In the genomic region with DNA sequence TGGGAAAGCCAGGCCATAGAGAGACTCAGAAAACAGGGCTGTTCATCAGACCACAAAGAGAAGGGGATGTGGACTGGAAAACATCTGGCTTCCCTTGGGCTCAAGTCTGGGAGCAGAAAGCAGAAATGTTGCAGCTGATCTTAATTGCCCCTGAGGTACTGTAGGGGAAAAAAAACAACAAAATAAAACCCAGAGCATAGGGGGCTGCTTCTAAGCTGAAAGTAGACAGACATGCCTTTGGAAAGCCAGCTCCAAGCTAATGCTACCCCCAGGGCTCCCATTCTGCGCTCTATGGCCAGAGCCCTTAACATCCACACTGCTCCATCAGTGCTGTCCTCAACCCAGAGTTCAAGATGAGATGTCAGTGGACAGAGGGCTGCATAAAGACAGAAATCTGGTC, we compare ENCODE assay signal across 12 cellular contexts. TPM values are rescaled to one million over a fixed set of nuclear protein-coding genes. Genes with fewer than 3 reads are reported as not detected.
DNase-seq lines count a peak whose midpoint lies in the region; ATAC-seq and TF ChIP-seq lines count a peak whose summit lies in the region.
"Had no signal": no experiment of that assay in that cellular context is flagged by ENCODE, and none has a peak within 500 bp of the region (broad histone marks: within the 10 kb centered on the region; RNA-seq: fewer than 3 reads in every experiment).

No MANE protein-coding gene starts in this region.

- H3K27me3 ChIP-seq in breast epithelium (no peaks in the 10 kb centered on the region), muscle layer of colon (ENCODE audit: control insufficient read depth in 1 of 2, insufficient read depth in 2 of 2, low read length in 2 of 2) (no peaks in the 10 kb centered on the region)

- intact Hi-C loops in MCF 10A (cut with micrococcal nuclease), result no loop called here
- intact Hi-C loops in breast epithelium (cut with DNase I; ENCODE audit: low total_unique reads), result loop anchor here (10.0 kb wide), 2 partner anchors 67 to 167 kb away; a partner anchor contains a TSS
- intact Hi-C loops in CD14-positive monocyte (cut with micrococcal nuclease), result no loop called here

- H3K27me3 Mint-ChIP-seq in MCF 10A (ENCODE audit: insufficient read depth, unreplicated experiment) (no peaks in the 10 kb centered on the region), type B pancreatic cell (no peaks in the 10 kb centered on the region), CD14-positive monocyte (ENCODE audit: low read depth in 3 of 3) (peaks cover 54 to 70% (median 57%) of the 10 kb centered on the region in 3 donors)

- H3K9me3 Mint-ChIP-seq in MCF 10A (ENCODE audit: unreplicated experiment), result no peaks in the 10 kb centered on the region
- H3K9me3 Mint-ChIP-seq in type B pancreatic cell, result no peaks in the 10 kb centered on the region
- H3K9me3 Mint-ChIP-seq in CD14-positive monocyte, result peaks cover 0 to 14% (median 0%) of the 10 kb centered on the region in 7 donors
- H3K9me3 Mint-ChIP-seq: activated naive CD4-positive, alpha-beta T cell treated with anti-CD3 and anti-CD28 coated beads for 36 hours had no signal

- H3K27ac Mint-ChIP-seq in MCF 10A (ENCODE audit: low read depth, unreplicated experiment) (peak overlapping the region; percentile 1), type B pancreatic cell (peak overlapping the region; percentile 72), CD14-positive monocyte (no peak overlapping the region)
- H3K27ac Mint-ChIP-seq: activated naive CD4-positive, alpha-beta T cell treated with anti-CD3 and anti-CD28 coated beads for 36 hours had no signal

- CTCF ChIA-PET in MCF 10A (lab: Yijun Ruan, JAX), result interaction anchor here (0.6 to 4.2 kb wide), 4 partner anchors 10 to 452 kb away, joined by 3 to 24 read pairs (median 13); a partner anchor contains a TSS

- H3K9me3 ChIP-seq in breast epithelium (no peaks in the 10 kb centered on the region), muscle layer of colon (ENCODE audit: low read length) (no peaks in the 10 kb centered on the region)

- H3K4me3 ChIP-seq in breast epithelium (no peak overlapping the region), coronary artery (no peak overlapping the region), muscle layer of colon (ENCODE audit: low read depth in 1 of 2, low read length in 2 of 2) (peak overlapping the region in 1 of 2 donors; percentile 64)

- POLR2A ChIA-PET in MCF 10A (lab: Yijun Ruan, JAX), result interaction anchor here (0.6 to 6.4 kb wide), 8 partner anchors 11 to 85 kb away, joined by 3 to 199 read pairs (median 7); a partner anchor contains a TSS

- BruUV-seq in MCF 10A (replicated peaks; lab: Mats Ljungman, UMichigan), result no TSS peak

- H3K4me1 ChIP-seq in breast epithelium, result peaks cover 4 to 10% of the 10 kb centered on the region in 2 donors
- peaks cover 35% of the 10 kb centered on the region for H3K4me1 ChIP-seq in muscle layer of colon (ENCODE audit: insufficient read depth, low read length)

- TF ChIP-seq CTCF in MCF 10A (IDR thresholded peaks at IDR 0.05; ENCODE audit: unreplicated experiment), result no peak
- no peak for TF ChIP-seq CTCF in breast epithelium (IDR thresholded peaks at IDR 0.05)
- no peak for TF ChIP-seq CTCF in coronary artery (IDR thresholded peaks at IDR 0.05)
- TF ChIP-seq CTCF in type B pancreatic cell (conservative IDR thresholded peaks at IDR 0.05), result no peak
- TF ChIP-seq CTCF in CD14-positive monocyte (IDR thresholded peaks at IDR 0.05), result no peak

- H3K4me3 Mint-ChIP-seq in MCF 10A (ENCODE audit: unreplicated experiment) (no peak overlapping the region), type B pancreatic cell (peak overlapping the region; percentile 86), CD14-positive monocyte (peak overlapping the region in 1 of 2 donors; percentile 67)
- H3K4me3 Mint-ChIP-seq: activated naive CD4-positive, alpha-beta T cell treated with anti-CD3 and anti-CD28 coated beads for 36 hours had no signal

- H3K4me1 Mint-ChIP-seq in MCF 10A (ENCODE audit: insufficient read depth, unreplicated experiment), result peaks cover 12% of the 10 kb centered on the region
- H3K4me1 Mint-ChIP-seq in type B pancreatic cell (ENCODE audit: unreplicated experiment), result peaks cover 25% of the 10 kb centered on the region
- H3K4me1 Mint-ChIP-seq in CD14-positive monocyte, result peaks cover 14% of the 10 kb centered on the region

- TF ChIP-seq POLR2A in breast epithelium (IDR thresholded peaks at IDR 0.05), result no peak

- no peak for ATAC-seq in HG02759 (IDR thresholded peaks at IDR 0.05; ENCODE audit: unreplicated experiment)

- H3K27ac ChIP-seq in breast epithelium, result peak overlapping the region in 1 of 2 donors; percentile 89
- H3K27ac ChIP-seq in coronary artery, result peak overlapping the region; percentile 92 to 97
- peak overlapping the region; percentile 93 for H3K27ac ChIP-seq in muscle layer of colon (ENCODE audit: low read depth, low read length)

- DNase-seq in MCF 10A (ENCODE audit: unreplicated experiment) (no peak), breast epithelium (ENCODE audit: low spot score in 2 of 2) (no peak), coronary artery (ENCODE audit: low spot score) (no peak), type B pancreatic cell (ENCODE audit: extremely low spot score, unreplicated experiment) (no peak), CD14-positive monocyte (ENCODE audit: low spot score) (no peak), T1000 (lab: John Stamatoyannopoulos, UW) (no peak)
- DNase-seq: activated naive CD4-positive, alpha-beta T cell treated with anti-CD3 and anti-CD28 coated beads for 36 hours; NCI-H1694; NCI-H774; SHP77 had no signal

- H3K36me3 ChIP-seq in breast epithelium (no peaks in the 10 kb centered on the region), muscle layer of colon (ENCODE audit: insufficient read depth, low read length) (no peaks in the 10 kb centered on the region)

- H3K36me3 Mint-ChIP-seq in MCF 10A (ENCODE audit: insufficient read depth, unreplicated experiment), result peaks cover 6% of the 10 kb centered on the region
- H3K36me3 Mint-ChIP-seq in type B pancreatic cell, result no peaks in the 10 kb centered on the region
- H3K36me3 Mint-ChIP-seq in CD14-positive monocyte, result no peaks in the 10 kb centered on the region

- peak overlapping the region; percentile 58 for H3K9ac ChIP-seq in muscle layer of colon (ENCODE audit: low read length)

RNA-seq across cellular contexts. Expression of a gene that starts 2.0 kb away (rescaled TPM):
- total RNA-seq in MCF 10A (2022) (58.7 and 67.0 TPM in 2 replicates), breast epithelium (10 to 100 TPM in 2 of 3 donors, 1 to 10 TPM in 1; 9.9 to 47.3 (median 33.1) TPM), type B pancreatic cell (ENCODE audit: low replicate concordance) (52.5 and 77.2 TPM in 2 replicates)
- not detected for polyA plus RNA-seq in CD14-positive monocyte

RNA-seq across cellular contexts. Expression of a gene that starts 11.6 kb away (rescaled TPM):
- total RNA-seq in MCF 10A (2022) (78.0 and 81.4 TPM in 2 replicates), breast epithelium (100 to 1,000 TPM; 139 to 183 (median 175) TPM), type B pancreatic cell (ENCODE audit: low replicate concordance) (99.9 and 103 TPM in 2 replicates)
- polyA plus RNA-seq in CD14-positive monocyte, result 10 to 100 TPM; 59.7 to 61.0 TPM

RNA-seq across cellular contexts. Expression of a gene that starts 26.5 kb away (rescaled TPM):
- total RNA-seq in MCF 10A (2022) (62.8 and 78.3 TPM in 2 replicates), breast epithelium (10 to 100 TPM; 31.2 to 44.5 (median 39.3) TPM), type B pancreatic cell (ENCODE audit: low replicate concordance) (40.0 and 50.1 TPM in 2 replicates)
- 1 to 10 TPM; 5.9 to 9.0 TPM for polyA plus RNA-seq in CD14-positive monocyte

Comparison
In these comparisons a context has a peak if more than half of its experiments do, and no peak if none do; other contexts are left out.
1. H3K27ac Mint-ChIP-seq: peak in MCF 10A (single experiment) and type B pancreatic cell (single experiment); none in CD14-positive monocyte (0 of 7).